In the genomic region with DNA sequence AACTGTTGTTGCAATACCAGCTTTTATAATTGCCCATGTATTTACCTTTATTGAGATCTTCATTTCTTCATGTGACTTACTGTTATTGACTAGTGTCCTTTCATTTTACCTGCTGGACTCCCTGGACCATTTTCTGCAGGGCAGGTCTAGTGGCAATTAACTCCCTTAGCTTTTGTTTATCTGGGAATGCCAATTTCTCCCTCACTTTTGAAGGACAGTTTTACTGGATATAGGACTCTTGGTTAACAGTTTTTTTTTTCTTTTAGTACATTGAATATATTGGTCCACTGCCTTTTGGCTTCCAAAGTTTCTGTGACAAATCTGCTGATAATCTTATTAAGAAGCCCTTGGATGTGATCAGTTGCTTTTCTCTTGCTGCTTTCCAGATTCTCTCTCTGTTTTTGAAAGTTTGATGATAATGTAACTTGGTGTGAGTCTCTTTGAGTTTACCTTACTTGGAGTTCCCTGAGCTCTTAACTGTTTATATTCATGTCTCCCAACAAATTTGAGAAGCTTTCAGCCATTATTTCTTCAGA, we compare ENCODE assay signal across 16 cellular contexts. TPM values are rescaled to one million over a fixed set of nuclear protein-coding genes. Genes with fewer than 3 reads are reported as not detected.
DNase-seq lines count a peak whose midpoint lies in the region; ATAC-seq and TF ChIP-seq lines count a peak whose summit lies in the region.
"Had no signal": no experiment of that assay in that cellular context is flagged by ENCODE, and none has a peak within 500 bp of the region (broad histone marks: within the 10 kb centered on the region; RNA-seq: fewer than 3 reads in every experiment).

No MANE protein-coding gene starts in this region.

- H3K36me3 Mint-ChIP-seq in Caco-2 (ENCODE audit: insufficient read depth, unreplicated experiment): peaks cover 44% of the 10 kb centered on the region
- peaks cover 24% of the 10 kb centered on the region for H3K36me3 Mint-ChIP-seq in HFFc6 (ENCODE audit: low read depth)
- H3K36me3 Mint-ChIP-seq in endodermal cell (ENCODE audit: low read depth): peaks cover 41% of the 10 kb centered on the region
- H3K36me3 Mint-ChIP-seq: CD14-positive monocyte had no signal

- H3K4me1 ChIP-seq in Caco-2 (peaks cover 41% of the 10 kb centered on the region), endodermal cell (ENCODE audit: control insufficient read depth, insufficient read depth, low read length) (no peaks in the 10 kb centered on the region), SJCRH30 (peaks cover 19% of the 10 kb centered on the region)
- H3K4me1 ChIP-seq: HAP-1 had no signal

- H3K9me3 Mint-ChIP-seq in Caco-2 (ENCODE audit: unreplicated experiment): peaks cover 7% of the 10 kb centered on the region
- H3K9me3 Mint-ChIP-seq in HFFc6: peaks cover 14% of the 10 kb centered on the region
- H3K9me3 Mint-ChIP-seq in endodermal cell: peaks cover 21% of the 10 kb centered on the region

- no peak for ATAC-seq in GM21723 (IDR thresholded peaks at IDR 0.05; ENCODE audit: unreplicated experiment)
- no peak for ATAC-seq in HG03354 (IDR thresholded peaks at IDR 0.05; ENCODE audit: poor library complexity, severe bottlenecking, unreplicated experiment)

- H3K4me1 Mint-ChIP-seq in Caco-2 (ENCODE audit: low read depth, unreplicated experiment) (peaks cover 37% of the 10 kb centered on the region), HFFc6 (ENCODE audit: low read depth) (peaks cover 31% of the 10 kb centered on the region), endodermal cell (no peaks in the 10 kb centered on the region)
- H3K4me1 Mint-ChIP-seq: CD14-positive monocyte; CD8-positive, alpha-beta memory T cell had no signal

- no peak overlapping the region for H3K4me3 Mint-ChIP-seq in Caco-2 (ENCODE audit: unreplicated experiment)
- peak overlapping the region; percentile 28; the same call in 1 of the 2 replicates for H3K4me3 Mint-ChIP-seq in HFFc6
- no peak overlapping the region for H3K4me3 Mint-ChIP-seq in endodermal cell
- H3K4me3 Mint-ChIP-seq: CD14-positive monocyte; CD4-positive, alpha-beta T cell; CD8-positive, alpha-beta memory T cell had no signal

- DNase-seq in Caco-2 (no peak), HFFc6 (no peak), endodermal cell (no peak), SJCRH30 (no peak)
- DNase-seq: Calu3; CD4-positive, alpha-beta T cell; CD8-positive, alpha-beta memory T cell; DMS53; DMS79 treated with DMSO at 0.1 percent for 48 hours; GF-D8; GOT3 had no signal

- H3K27ac Mint-ChIP-seq in Caco-2 (ENCODE audit: unreplicated experiment): peak overlapping the region; percentile 16
- H3K27ac Mint-ChIP-seq in HFFc6: peak overlapping the region; percentile 88
- no peak overlapping the region for H3K27ac Mint-ChIP-seq in endodermal cell
- H3K27ac Mint-ChIP-seq: CD14-positive monocyte; CD4-positive, alpha-beta T cell; CD8-positive, alpha-beta memory T cell had no signal

- TF ChIP-seq CTCF in Caco-2 (IDR thresholded peaks at IDR 0.05; ENCODE audit: insufficient read depth in 1 of 2, low read depth in 1 of 2, low read length in 1 of 2, severe bottlenecking in 1 of 2, unreplicated experiment in 1 of 2): no peak
- no peak for TF ChIP-seq CTCF in HFFc6 (IDR thresholded peaks at IDR 0.05)
- no peak for TF ChIP-seq CTCF in endodermal cell (conservative IDR thresholded peaks at IDR 0.05)

- no TSS peak for BruUV-seq in Caco-2 (replicated peaks; lab: Mats Ljungman, UMichigan)

- peaks cover 3% of the 10 kb centered on the region; the same call in 1 of the 2 replicates for H3K36me3 ChIP-seq in Caco-2 (ENCODE audit: control insufficient read depth, insufficient read depth, low read length)
- H3K36me3 ChIP-seq in endodermal cell (ENCODE audit: control insufficient read depth, insufficient read depth, low read length): peaks cover 44% of the 10 kb centered on the region
- H3K36me3 ChIP-seq in SJCRH30: no peaks in the 10 kb centered on the region
- H3K36me3 ChIP-seq: BLaER1 treated with 17β-estradiol and CSF1 and Interleukin-3, amounts not matched to agents 10 nM and 100 nM; HAP-1 had no signal

- H3K9me3 ChIP-seq in Caco-2: no peaks in the 10 kb centered on the region
- peaks cover 35% of the 10 kb centered on the region for H3K9me3 ChIP-seq in endodermal cell (ENCODE audit: control insufficient read depth, low read length)
- H3K9me3 ChIP-seq in SJCRH30 (replicated peaks): peaks cover 3% of the 10 kb centered on the region; the same call in 1 of the 2 replicates

- intact Hi-C loops in Caco-2 (cut with micrococcal nuclease; ENCODE audit: unreplicated experiment): no loop called here

- no peak overlapping the region for H3K27ac ChIP-seq in endodermal cell (ENCODE audit: low read depth, low read length)
- H3K27ac ChIP-seq in SJCRH30: no peak overlapping the region

- H3K27me3 Mint-ChIP-seq in Caco-2 (ENCODE audit: insufficient read depth, unreplicated experiment) (no peaks in the 10 kb centered on the region), HFFc6 (ENCODE audit: insufficient read depth) (peaks cover 3% of the 10 kb centered on the region; the same call in 1 of the 2 replicates), endodermal cell (ENCODE audit: insufficient read depth) (no peaks in the 10 kb centered on the region)

- POLR2A ChIA-PET in Caco-2 (lab: Charles Lee): interaction anchor here (0.6 to 0.7 kb wide), 2 partner anchors 10 to 386 kb away, joined by 3 read pairs; no protein-coding TSS in a partner anchor

- no peak overlapping the region for H3K4me3 ChIP-seq in Caco-2 (ENCODE audit: low read depth, low read length)
- peak overlapping the region; percentile 54 for H3K4me3 ChIP-seq in endodermal cell (ENCODE audit: low read length)
- no peak overlapping the region for H3K4me3 ChIP-seq in SJCRH30
- H3K4me3 ChIP-seq: BLaER1 treated with 17β-estradiol and CSF1 and Interleukin-3, amounts not matched to agents 10 nM and 100 nM; HAP-1 had no signal

- CTCF ChIA-PET in Caco-2 (lab: Charles Lee): interaction anchor here (1.9 kb wide), 1 partner anchor 169 kb away, joined by 4 read pairs; no protein-coding TSS in a partner anchor

- no peak overlapping the region for H3K9ac ChIP-seq in endodermal cell (ENCODE audit: extremely low read depth, low read length, poor library complexity, severe bottlenecking)
- H3K9ac ChIP-seq: BLaER1 treated with 17β-estradiol and CSF1 and Interleukin-3, amounts not matched to agents 10 nM and 100 nM had no signal

- H3K27me3 ChIP-seq in Caco-2 (replicated peaks; ENCODE audit: control insufficient read depth, insufficient read depth, low read length) (no peaks in the 10 kb centered on the region), endodermal cell (ENCODE audit: control insufficient read depth, insufficient read depth, low read length, poor library complexity, severe bottlenecking) (no peaks in the 10 kb centered on the region), SJCRH30 (no peaks in the 10 kb centered on the region)
- H3K27me3 ChIP-seq: BLaER1 treated with 17β-estradiol and CSF1 and Interleukin-3, amounts not matched to agents 10 nM and 100 nM had no signal

RNA-seq across cellular contexts. Expression of gene COL18A1, which starts 56.9 kb away (rescaled TPM):
- 160 and 170 TPM in 2 replicates for total RNA-seq in Caco-2 (2022)
- total RNA-seq in HFFc6 (2021; fragmentation: NEBNext Ultra II Directional; extraction: Animal tissue kit (Norgen Biotek cat#: 25700)): 10 to 100 TPM; 39.8 to 93.5 (median 86.8) TPM
- total RNA-seq in endodermal cell: 100 to 1,000 TPM; 332 to 398 TPM
- polyA plus RNA-seq in endodermal cell (2013, experiment 1 of 2): 216 TPM
- polyA plus RNA-seq in endodermal cell (2013, experiment 2 of 2): 213 TPM
- 18.5 and 19.5 TPM in 2 replicates for total RNA-seq in SJCRH30 (2014; rRNA removed; shearing (Covaris generic))
